12 cellular contexts compared by ENCODE assay signal in genomic region chr21:34695434-34695833, GRCh38. TPM values are rescaled to one million over a fixed set of nuclear protein-coding genes. Genes with fewer than 3 reads are reported as not detected.
DNase-seq lines count a peak whose midpoint lies in the region; ATAC-seq and TF ChIP-seq lines count a peak whose summit lies in the region.
"Had no signal": no experiment of that assay in that cellular context is flagged by ENCODE, and none has a peak within 500 bp of the region (broad histone marks: within the 10 kb centered on the region; RNA-seq: fewer than 3 reads in every experiment).

No MANE protein-coding gene starts in this region.

- H3K36me3 Mint-ChIP-seq in activated T-cell treated with anti-CD3 and anti-CD28 coated beads, Interleukin-2, amount 50 U/mL, for 24 hours (ENCODE audit: low read depth), result no peaks in the 10 kb centered on the region
- peaks cover 0 to 12% of the 10 kb centered on the region in 2 donors for H3K36me3 Mint-ChIP-seq in activated naive CD4-positive, alpha-beta T cell treated with anti-CD3 and anti-CD28 coated beads, Interleukin-2, amount 50 U/mL, for 72 hours

- no peak overlapping the region for H3K27ac Mint-ChIP-seq in activated T-cell treated with anti-CD3 and anti-CD28 coated beads, Interleukin-2, amount 50 U/mL, for 24 hours
- no peak overlapping the region for H3K27ac Mint-ChIP-seq in activated naive CD4-positive, alpha-beta T cell treated with anti-CD3 and anti-CD28 coated beads, Interleukin-2, amount 50 U/mL, for 72 hours
- H3K27ac Mint-ChIP-seq: memory B cell had no signal

- H4K20me1 ChIP-seq in OCI-LY3 (ENCODE audit: insufficient read depth, low read length), result no peaks in the 10 kb centered on the region
- H4K20me1 ChIP-seq in osteoblast (ENCODE audit: insufficient read depth, low read length), result no peaks in the 10 kb centered on the region

- ATAC-seq in GM19397 (IDR thresholded peaks at IDR 0.05; ENCODE audit: unreplicated experiment) (peak; percentile 57), HG02870 (IDR thresholded peaks at IDR 0.05; ENCODE audit: unreplicated experiment) (peak; percentile 90)
- ATAC-seq in activated naive CD4-positive, alpha-beta T cell treated with anti-CD3 and anti-CD28 coated beads, Interleukin-2, amount 50 U/mL, for 72 hours, result no peak

- H3K4me3 ChIP-seq in GM12865 (ENCODE audit: low read depth, low read length), result no peak overlapping the region
- 0 out of 2 replicates have a peak overlapping the region, but pooled peaks have one; percentile 22 for H3K4me3 ChIP-seq in OCI-LY3 (ENCODE audit: low read length)
- H3K4me3 ChIP-seq in ascending aorta, result no peak overlapping the region
- no peak overlapping the region for H3K4me3 ChIP-seq in osteoblast (ENCODE audit: insufficient read depth, low read length)

- peak overlapping the region; percentile 33; the same call in 1 of the 2 replicates for H3K9ac ChIP-seq in OCI-LY3 (ENCODE audit: low read length)

- intact Hi-C loops in ascending aorta (cut with DNase I), result no loop called here

- H3K79me2 ChIP-seq in OCI-LY3 (ENCODE audit: low read length) (no peaks in the 10 kb centered on the region), osteoblast (ENCODE audit: insufficient read depth, low read length) (no peaks in the 10 kb centered on the region)

- H2AFZ ChIP-seq in OCI-LY3 (ENCODE audit: low read depth, low read length) (peak overlapping the region; percentile 64; the same call in 1 of the 2 replicates), osteoblast (ENCODE audit: low read length) (no peak overlapping the region)

- DNase-seq in GM12865 (ENCODE audit: low read depth), result peak; percentile 86
- no peak for DNase-seq in activated T-cell treated with anti-CD3 and anti-CD28 coated beads, Interleukin-2, amount 50 U/mL, for 24 hours
- no peak for DNase-seq in ascending aorta (ENCODE audit: low spot score in 2 of 2)
- no peak for DNase-seq in osteoblast (ENCODE audit: insufficient read length, low spot score, missing footprints)
- DNase-seq in activated naive CD4-positive, alpha-beta T cell treated with anti-CD3 and anti-CD28 coated beads, Interleukin-2, amount 50 U/mL, for 72 hours (ENCODE audit: low spot score in 2 of 2), result no peak
- DNase-seq: activated CD4-positive, CD25-positive, alpha-beta regulatory T cell treated with anti-CD3 and anti-CD28 coated beads, Interleukin-2, amount 50 U/mL, for 72 hours; hypothalamus; NCI-H1092 treated with DMSO at 0.1 percent for 48 hours had no signal

- H3K4me1 ChIP-seq in OCI-LY3 (ENCODE audit: low read length) (peaks cover 49% of the 10 kb centered on the region), ascending aorta (no peaks in the 10 kb centered on the region), osteoblast (ENCODE audit: insufficient read depth, low read length) (no peaks in the 10 kb centered on the region)

- no peaks in the 10 kb centered on the region for H3K36me3 ChIP-seq in OCI-LY3 (replicated peaks; ENCODE audit: low read depth, low read length)
- no peaks in the 10 kb centered on the region for H3K36me3 ChIP-seq in ascending aorta
- no peaks in the 10 kb centered on the region for H3K36me3 ChIP-seq in osteoblast (ENCODE audit: insufficient read depth, low read length)

- peaks cover 31% of the 10 kb centered on the region for H3K27me3 Mint-ChIP-seq in activated T-cell treated with anti-CD3 and anti-CD28 coated beads, Interleukin-2, amount 50 U/mL, for 24 hours

- H3K4me3 Mint-ChIP-seq in activated T-cell treated with anti-CD3 and anti-CD28 coated beads, Interleukin-2, amount 50 U/mL, for 24 hours, result no peak overlapping the region
- H3K4me3 Mint-ChIP-seq: memory B cell had no signal

- peaks cover 4% of the 10 kb centered on the region for H3K4me1 Mint-ChIP-seq in activated T-cell treated with anti-CD3 and anti-CD28 coated beads, Interleukin-2, amount 50 U/mL, for 24 hours (ENCODE audit: low read depth)
- H3K4me1 Mint-ChIP-seq: memory B cell had no signal

- TF ChIP-seq CTCF in GM12865 (IDR thresholded peaks at IDR 0.05; ENCODE audit: insufficient read depth, low read depth, low read length, missing control alignments) (no peak), OCI-LY3 (IDR thresholded peaks at IDR 0.05; ENCODE audit: low read depth, low read length) (no peak), ascending aorta (IDR thresholded peaks at IDR 0.05) (no peak), osteoblast (IDR thresholded peaks at IDR 0.05; ENCODE audit: extremely low read depth, low read depth, low read length) (no peak)

- no peaks in the 10 kb centered on the region for H3K9me3 ChIP-seq in OCI-LY3 (ENCODE audit: insufficient read depth, low read length)
- no peaks in the 10 kb centered on the region for H3K9me3 ChIP-seq in ascending aorta
- no peaks in the 10 kb centered on the region for H3K9me3 ChIP-seq in osteoblast (ENCODE audit: low read depth, low read length)

- peak overlapping the region; percentile 48 for H3K27ac ChIP-seq in OCI-LY3 (ENCODE audit: low read length)
- H3K27ac ChIP-seq in ascending aorta, result no peak overlapping the region
- H3K27ac ChIP-seq in osteoblast (ENCODE audit: low read depth, low read length), result no peak overlapping the region

- H3K27me3 ChIP-seq in OCI-LY3 (ENCODE audit: low read depth, low read length) (no peaks in the 10 kb centered on the region), ascending aorta (no peaks in the 10 kb centered on the region), osteoblast (ENCODE audit: insufficient read depth, low read length) (peaks cover 27% of the 10 kb centered on the region)

- H3K9me3 Mint-ChIP-seq in activated T-cell treated with anti-CD3 and anti-CD28 coated beads, Interleukin-2, amount 50 U/mL, for 24 hours, result peaks cover 5% of the 10 kb centered on the region
- peaks cover 0 to 4% of the 10 kb centered on the region in 2 donors for H3K9me3 Mint-ChIP-seq in activated naive CD4-positive, alpha-beta T cell treated with anti-CD3 and anti-CD28 coated beads, Interleukin-2, amount 50 U/mL, for 72 hours
- H3K9me3 Mint-ChIP-seq: memory B cell had no signal

- H3K4me2 ChIP-seq in OCI-LY3 (ENCODE audit: low read length), result peak overlapping the region; percentile 64
- no peak overlapping the region for H3K4me2 ChIP-seq in osteoblast (ENCODE audit: insufficient read depth, low read length)

RNA-seq across cellular contexts. Expression of gene CLIC6, which starts 26.6 kb away (rescaled TPM):
- total RNA-seq in ascending aorta, result 6.2 TPM
- under 0.01 TPM in 2 replicates for total RNA-seq in osteoblast
- under 1 TPM; 0.07 to 0.31 TPM for total RNA-seq in activated naive CD4-positive, alpha-beta T cell treated with anti-CD3 and anti-CD28 coated beads, Interleukin-2, amount 50 U/mL, for 72 hours

Comparison
In these comparisons a context has a peak if more than half of its experiments do, and no peak if none do; other contexts are left out.
1. ATAC-seq: peak in GM19397 (single experiment) and HG02870 (single experiment); none in activated naive CD4-positive, alpha-beta T cell treated with anti-CD3 and anti-CD28 coated beads, Interleukin-2, amount 50 U/mL, for 72 hours (0 of 2).